In the genomic region with DNA sequence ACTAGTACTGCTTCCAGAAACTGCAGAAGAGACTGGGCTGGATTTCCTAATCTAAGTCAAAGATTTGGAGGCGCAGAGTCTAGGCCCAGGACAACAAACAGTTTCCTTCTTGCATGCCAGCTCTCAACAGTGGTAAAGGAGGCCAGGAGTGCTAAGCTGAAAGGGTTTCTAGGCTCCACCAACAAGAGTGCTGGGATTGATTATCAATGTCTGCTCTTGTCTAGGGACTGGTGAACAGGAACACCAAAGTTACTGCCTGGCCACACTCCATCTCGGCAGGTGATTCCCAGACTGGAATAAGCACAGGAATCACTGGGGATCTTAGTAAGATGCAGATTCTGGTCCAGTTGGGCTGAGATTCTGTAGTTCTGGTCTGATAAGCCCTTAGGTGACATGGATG, we compare ENCODE assay signal across 1 cellular context.
A peak's percentile ranks its signal among the peaks of the same experiment; 100 is the strongest.
TF ChIP-seq lines count a peak whose summit lies in the region.

No MANE protein-coding gene starts in this region.

TF ChIP-seq in K562, 482 proteins besides CTCF, POLR2A, EP300 and RAD21 (continued from another document):
- TF ChIP-seq, protein P1, sequence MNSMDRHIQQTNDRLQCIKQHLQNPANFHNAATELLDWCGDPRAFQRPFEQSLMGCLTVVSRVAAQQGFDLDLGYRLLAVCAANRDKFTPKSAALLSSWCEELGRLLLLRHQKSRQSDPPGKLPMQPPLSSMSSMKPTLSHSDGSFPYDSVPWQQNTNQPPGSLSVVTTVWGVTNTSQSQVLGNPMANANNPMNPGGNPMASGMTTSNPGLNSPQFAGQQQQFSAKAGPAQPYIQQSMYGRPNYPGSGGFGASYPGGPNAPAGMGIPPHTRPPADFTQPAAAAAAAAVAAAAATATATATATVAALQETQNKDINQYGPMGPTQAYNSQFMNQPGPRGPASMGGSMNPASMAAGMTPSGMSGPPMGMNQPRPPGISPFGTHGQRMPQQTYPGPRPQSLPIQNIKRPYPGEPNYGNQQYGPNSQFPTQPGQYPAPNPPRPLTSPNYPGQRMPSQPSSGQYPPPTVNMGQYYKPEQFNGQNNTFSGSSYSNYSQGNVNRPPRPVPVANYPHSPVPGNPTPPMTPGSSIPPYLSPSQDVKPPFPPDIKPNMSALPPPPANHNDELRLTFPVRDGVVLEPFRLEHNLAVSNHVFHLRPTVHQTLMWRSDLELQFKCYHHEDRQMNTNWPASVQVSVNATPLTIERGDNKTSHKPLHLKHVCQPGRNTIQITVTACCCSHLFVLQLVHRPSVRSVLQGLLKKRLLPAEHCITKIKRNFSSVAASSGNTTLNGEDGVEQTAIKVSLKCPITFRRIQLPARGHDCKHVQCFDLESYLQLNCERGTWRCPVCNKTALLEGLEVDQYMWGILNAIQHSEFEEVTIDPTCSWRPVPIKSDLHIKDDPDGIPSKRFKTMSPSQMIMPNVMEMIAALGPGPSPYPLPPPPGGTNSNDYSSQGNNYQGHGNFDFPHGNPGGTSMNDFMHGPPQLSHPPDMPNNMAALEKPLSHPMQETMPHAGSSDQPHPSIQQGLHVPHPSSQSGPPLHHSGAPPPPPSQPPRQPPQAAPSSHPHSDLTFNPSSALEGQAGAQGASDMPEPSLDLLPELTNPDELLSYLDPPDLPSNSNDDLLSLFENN (IDR thresholded peaks at IDR 0.05; ENCODE audit: low read depth in 2 of 2, low read length in 2 of 2): peak in 1 of 2 experiments; percentile 32; a peak in 1 of 4 replicates
- TF ChIP-seq, protein P2, sequence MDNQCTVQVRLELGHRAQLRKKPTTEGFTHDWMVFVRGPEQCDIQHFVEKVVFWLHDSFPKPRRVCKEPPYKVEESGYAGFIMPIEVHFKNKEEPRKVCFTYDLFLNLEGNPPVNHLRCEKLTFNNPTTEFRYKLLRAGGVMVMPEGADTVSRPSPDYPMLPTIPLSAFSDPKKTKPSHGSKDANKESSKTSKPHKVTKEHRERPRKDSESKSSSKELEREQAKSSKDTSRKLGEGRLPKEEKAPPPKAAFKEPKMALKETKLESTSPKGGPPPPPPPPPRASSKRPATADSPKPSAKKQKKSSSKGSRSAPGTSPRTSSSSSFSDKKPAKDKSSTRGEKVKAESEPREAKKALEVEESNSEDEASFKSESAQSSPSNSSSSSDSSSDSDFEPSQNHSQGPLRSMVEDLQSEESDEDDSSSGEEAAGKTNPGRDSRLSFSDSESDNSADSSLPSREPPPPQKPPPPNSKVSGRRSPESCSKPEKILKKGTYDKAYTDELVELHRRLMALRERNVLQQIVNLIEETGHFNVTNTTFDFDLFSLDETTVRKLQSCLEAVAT (IDR thresholded peaks at IDR 0.05): peak in 1 of 2 experiments; percentile 66; a peak in 1 of 4 replicates
- TF ChIP-seq ZBTB17 (CRISPR knock-in tag; IDR thresholded peaks at IDR 0.05): peak; percentile 84
